ENCODE assay signal across 1 cellular context in the genomic region with DNA sequence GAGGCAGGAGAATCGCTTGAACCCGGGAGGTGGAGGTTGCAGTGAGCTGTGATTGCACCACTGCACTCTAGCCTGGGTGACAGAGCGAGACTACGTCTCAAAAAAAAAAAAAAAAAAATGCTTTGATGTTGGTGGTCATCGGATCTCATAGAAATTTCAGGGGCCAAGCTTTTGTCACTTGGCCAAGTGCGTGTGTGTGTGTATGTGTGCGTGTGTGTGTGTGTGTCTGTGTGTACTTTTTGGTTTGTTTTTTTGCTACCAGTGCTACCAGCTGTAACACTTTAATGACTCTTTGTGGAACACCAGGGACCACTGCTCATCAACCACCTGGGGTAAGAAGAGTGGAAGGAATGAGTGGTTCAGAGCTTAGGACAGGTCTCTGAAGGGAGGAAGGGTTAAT.
TF ChIP-seq lines count a peak whose summit lies in the region.

No MANE protein-coding gene starts in this region.

TF ChIP-seq in HEK293, 187 proteins besides CTCF, POLR2A, EP300 and RAD21 (continued from another document and continues in another):
- TF ChIP-seq ELK4 (IDR thresholded peaks at IDR 0.05; ENCODE audit: borderline replicate concordance, low read depth, low read length) (no peak), PRDM6 (tag by site-specific recombination; IDR thresholded peaks at IDR 0.05) (no peak), BCL11A (tag by site-specific recombination; IDR thresholded peaks at IDR 0.05; ENCODE audit: low read depth) (0 out of 2 replicates have a peak, but pooled peaks have one; percentile 45), ZNF426 (tag by site-specific recombination; IDR thresholded peaks at IDR 0.05) (no peak), ZNF629 (tag by site-specific recombination; IDR thresholded peaks at IDR 0.05) (peak; percentile 47; the same call in 1 of the 2 replicates), ZNF580 (tag by site-specific recombination; IDR thresholded peaks at IDR 0.05) (peak; percentile 51; the same call in 1 of the 2 replicates), ZNF518A (tag by site-specific recombination; conservative IDR thresholded peaks at IDR 0.05; ENCODE audit: low read depth) (no peak), ZNF155 (tag by site-specific recombination; IDR thresholded peaks at IDR 0.05) (no peak), ZNF488 (tag by site-specific recombination; IDR thresholded peaks at IDR 0.05) (no peak), ZEB2 (tag by site-specific recombination; IDR thresholded peaks at IDR 0.05) (0 out of 2 replicates have a peak, but pooled peaks have one; percentile 14), ZSCAN23 (tag by site-specific recombination; IDR thresholded peaks at IDR 0.05) (no peak), ZNF670 (tag by site-specific recombination; IDR thresholded peaks at IDR 0.05; ENCODE audit: low read depth) (no peak), MEIS1 (CRISPR knock-in tag; IDR thresholded peaks at IDR 0.05; ENCODE audit: borderline replicate concordance) (no peak), ZNF266 (tag by site-specific recombination; IDR thresholded peaks at IDR 0.05; ENCODE audit: low read depth) (no peak), ZNF549 (tag by site-specific recombination; IDR thresholded peaks at IDR 0.05) (no peak), ZNF830 (tag by site-specific recombination; IDR thresholded peaks at IDR 0.05; ENCODE audit: low read depth) (no peak), ZNF544 (tag by site-specific recombination; IDR thresholded peaks at IDR 0.05) (no peak), ZNF660 (tag by site-specific recombination; IDR thresholded peaks at IDR 0.05) (no peak), ZNF473 (tag by site-specific recombination; IDR thresholded peaks at IDR 0.05) (no peak), ZNF2 (tag by site-specific recombination; IDR thresholded peaks at IDR 0.05) (0 out of 2 replicates have a peak, but pooled peaks have one; percentile 51), ZNF184 (tag by site-specific recombination; IDR thresholded peaks at IDR 0.05) (no peak), SCRT1 (tag by site-specific recombination; IDR thresholded peaks at IDR 0.05; ENCODE audit: borderline replicate concordance) (no peak), ZNF350 (tag by site-specific recombination; IDR thresholded peaks at IDR 0.05) (no peak), SP2 (tag by site-specific recombination; IDR thresholded peaks at IDR 0.05) (no peak), GLI4 (tag by site-specific recombination; IDR thresholded peaks at IDR 0.05) (no peak), ZNF132 (tag by site-specific recombination; IDR thresholded peaks at IDR 0.05; ENCODE audit: borderline replicate concordance) (no peak), ZNF48 (tag by site-specific recombination; IDR thresholded peaks at IDR 0.05) (no peak), ZNF530 (tag by site-specific recombination; IDR thresholded peaks at IDR 0.05; ENCODE audit: low read depth) (no peak), ZNF560 (tag by site-specific recombination; IDR thresholded peaks at IDR 0.05; ENCODE audit: borderline replicate concordance) (no peak), ZBTB26 (tag by site-specific recombination; optimal IDR thresholded peaks at IDR 0.05) (no peak), ZNF398 (tag by site-specific recombination; IDR thresholded peaks at IDR 0.05) (no peak), ZNF112 (tag by site-specific recombination; IDR thresholded peaks at IDR 0.05) (no peak), ZNF610 (tag by site-specific recombination; IDR thresholded peaks at IDR 0.05; ENCODE audit: borderline replicate concordance) (no peak), ZNF169 (tag by site-specific recombination; IDR thresholded peaks at IDR 0.05) (no peak), ZNF16 (tag by site-specific recombination; IDR thresholded peaks at IDR 0.05; ENCODE audit: low read depth) (no peak), HOXC10 (CRISPR knock-in tag; IDR thresholded peaks at IDR 0.05) (no peak)
- TF ChIP-seq, protein P1, sequence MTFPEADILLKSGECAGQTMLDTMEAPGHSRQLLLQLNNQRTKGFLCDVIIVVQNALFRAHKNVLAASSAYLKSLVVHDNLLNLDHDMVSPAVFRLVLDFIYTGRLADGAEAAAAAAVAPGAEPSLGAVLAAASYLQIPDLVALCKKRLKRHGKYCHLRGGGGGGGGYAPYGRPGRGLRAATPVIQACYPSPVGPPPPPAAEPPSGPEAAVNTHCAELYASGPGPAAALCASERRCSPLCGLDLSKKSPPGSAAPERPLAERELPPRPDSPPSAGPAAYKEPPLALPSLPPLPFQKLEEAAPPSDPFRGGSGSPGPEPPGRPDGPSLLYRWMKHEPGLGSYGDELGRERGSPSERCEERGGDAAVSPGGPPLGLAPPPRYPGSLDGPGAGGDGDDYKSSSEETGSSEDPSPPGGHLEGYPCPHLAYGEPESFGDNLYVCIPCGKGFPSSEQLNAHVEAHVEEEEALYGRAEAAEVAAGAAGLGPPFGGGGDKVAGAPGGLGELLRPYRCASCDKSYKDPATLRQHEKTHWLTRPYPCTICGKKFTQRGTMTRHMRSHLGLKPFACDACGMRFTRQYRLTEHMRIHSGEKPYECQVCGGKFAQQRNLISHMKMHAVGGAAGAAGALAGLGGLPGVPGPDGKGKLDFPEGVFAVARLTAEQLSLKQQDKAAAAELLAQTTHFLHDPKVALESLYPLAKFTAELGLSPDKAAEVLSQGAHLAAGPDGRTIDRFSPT (tag by site-specific recombination; IDR thresholded peaks at IDR 0.05): no peak
- TF ChIP-seq, protein P2, sequence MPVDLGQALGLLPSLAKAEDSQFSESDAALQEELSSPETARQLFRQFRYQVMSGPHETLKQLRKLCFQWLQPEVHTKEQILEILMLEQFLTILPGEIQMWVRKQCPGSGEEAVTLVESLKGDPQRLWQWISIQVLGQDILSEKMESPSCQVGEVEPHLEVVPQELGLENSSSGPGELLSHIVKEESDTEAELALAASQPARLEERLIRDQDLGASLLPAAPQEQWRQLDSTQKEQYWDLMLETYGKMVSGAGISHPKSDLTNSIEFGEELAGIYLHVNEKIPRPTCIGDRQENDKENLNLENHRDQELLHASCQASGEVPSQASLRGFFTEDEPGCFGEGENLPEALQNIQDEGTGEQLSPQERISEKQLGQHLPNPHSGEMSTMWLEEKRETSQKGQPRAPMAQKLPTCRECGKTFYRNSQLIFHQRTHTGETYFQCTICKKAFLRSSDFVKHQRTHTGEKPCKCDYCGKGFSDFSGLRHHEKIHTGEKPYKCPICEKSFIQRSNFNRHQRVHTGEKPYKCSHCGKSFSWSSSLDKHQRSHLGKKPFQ (tag by site-specific recombination; IDR thresholded peaks at IDR 0.05): no peak
- TF ChIP-seq, protein P3, sequence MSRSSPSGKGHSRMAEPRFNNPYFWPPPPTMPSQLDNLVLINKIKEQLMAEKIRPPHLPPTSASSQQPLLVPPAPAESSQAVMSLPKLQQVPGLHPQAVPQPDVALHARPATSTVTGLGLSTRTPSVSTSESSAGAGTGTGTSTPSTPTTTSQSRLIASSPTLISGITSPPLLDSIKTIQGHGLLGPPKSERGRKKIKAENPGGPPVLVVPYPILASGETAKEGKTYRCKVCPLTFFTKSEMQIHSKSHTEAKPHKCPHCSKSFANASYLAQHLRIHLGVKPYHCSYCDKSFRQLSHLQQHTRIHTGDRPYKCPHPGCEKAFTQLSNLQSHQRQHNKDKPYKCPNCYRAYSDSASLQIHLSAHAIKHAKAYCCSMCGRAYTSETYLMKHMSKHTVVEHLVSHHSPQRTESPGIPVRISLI (tag by site-specific recombination; IDR thresholded peaks at IDR 0.05): 0 out of 2 replicates have a peak, but pooled peaks have one; percentile 27
- TF ChIP-seq, protein P4, sequence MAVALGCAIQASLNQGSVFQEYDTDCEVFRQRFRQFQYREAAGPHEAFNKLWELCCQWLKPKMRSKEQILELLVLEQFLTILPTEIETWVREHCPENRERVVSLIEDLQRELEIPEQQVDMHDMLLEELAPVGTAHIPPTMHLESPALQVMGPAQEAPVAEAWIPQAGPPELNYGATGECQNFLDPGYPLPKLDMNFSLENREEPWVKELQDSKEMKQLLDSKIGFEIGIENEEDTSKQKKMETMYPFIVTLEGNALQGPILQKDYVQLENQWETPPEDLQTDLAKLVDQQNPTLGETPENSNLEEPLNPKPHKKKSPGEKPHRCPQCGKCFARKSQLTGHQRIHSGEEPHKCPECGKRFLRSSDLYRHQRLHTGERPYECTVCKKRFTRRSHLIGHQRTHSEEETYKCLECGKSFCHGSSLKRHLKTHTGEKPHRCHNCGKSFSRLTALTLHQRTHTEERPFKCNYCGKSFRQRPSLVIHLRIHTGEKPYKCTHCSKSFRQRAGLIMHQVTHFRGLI (tag by site-specific recombination; IDR thresholded peaks at IDR 0.05): no peak
